Comparison of ENCODE assay signal across 7 cellular contexts in genomic region chr16:1054660-1055556, GRCh38. TPM values are rescaled to one million over a fixed set of nuclear protein-coding genes. Genes with fewer than 3 reads are reported as not detected.
A peak's percentile ranks its signal among the peaks of the same experiment; 100 is the strongest.
DNase-seq lines count a peak whose midpoint lies in the region; ATAC-seq and TF ChIP-seq lines count a peak whose summit lies in the region.

No MANE protein-coding gene starts in this region.

- H3K4me1 Mint-ChIP-seq in activated naive CD4-positive, alpha-beta T cell treated with anti-CD3 and anti-CD28 coated beads, Interleukin-2, amount 10 ng/mL, durations not matched to agents 7 days and 5 days = no peaks in the 10 kb centered on the region

- TF ChIP-seq CTCF in GM10266 (IDR thresholded peaks at IDR 0.05; ENCODE audit: control insufficient read depth, insufficient read depth, low read depth, missing control alignments) = peak; percentile 73

- H3K27me3 Mint-ChIP-seq in activated naive CD4-positive, alpha-beta T cell treated with anti-CD3 and anti-CD28 coated beads, Interleukin-2, amount 10 ng/mL, durations not matched to agents 7 days and 5 days = peaks cover 5% of the 10 kb centered on the region

- no peak overlapping the region for H3K4me3 Mint-ChIP-seq in activated naive CD4-positive, alpha-beta T cell treated with anti-CD3 and anti-CD28 coated beads, Interleukin-2, amount 10 ng/mL, durations not matched to agents 7 days and 5 days

- H3K27ac Mint-ChIP-seq in activated naive CD4-positive, alpha-beta T cell treated with anti-CD3 and anti-CD28 coated beads, Interleukin-2, amount 10 ng/mL, durations not matched to agents 7 days and 5 days = no peak overlapping the region

- CTCF ChIA-PET in activated naive CD4-positive, alpha-beta T cell treated with anti-CD3 and anti-CD28 coated beads, Interleukin-2, amount 10 ng/mL, durations not matched to agents 7 days and 5 days (lab: Charles Lee) = no interaction called here

- no peaks in the 10 kb centered on the region for H3K36me3 Mint-ChIP-seq in activated naive CD4-positive, alpha-beta T cell treated with anti-CD3 and anti-CD28 coated beads, Interleukin-2, amount 10 ng/mL, durations not matched to agents 7 days and 5 days

- ATAC-seq in Right ventricle myocardium superior (ENCODE audit: poor library complexity) = peak; percentile 88

- intact Hi-C loops in Right ventricle myocardium superior (cut with DNase I) = loop anchor here (2.0 to 5.0 kb wide), 2 partner anchors 242 to 343 kb away; no protein-coding TSS in a partner anchor

- DNase-seq in GM10266 (ENCODE audit: extremely low spot score) (peak; percentile 81), NAMALWA (ENCODE audit: low spot score) (peak; percentile 40), Right ventricle myocardium superior (peak; percentile 75), retina (peak; percentile 86), amniotic stem cell (lab: John Stamatoyannopoulos, UW) (no peak), NOMO-1 treated with DMSO at 0.1 percent for 48 hours (lab: John Stamatoyannopoulos, UW; ENCODE audit: unreplicated experiment) (no peak)
- peak; percentile 44 for DNase-seq in activated naive CD4-positive, alpha-beta T cell treated with anti-CD3 and anti-CD28 coated beads, Interleukin-2, amount 10 ng/mL, durations not matched to agents 7 days and 5 days

- H3K9me3 Mint-ChIP-seq in activated naive CD4-positive, alpha-beta T cell treated with anti-CD3 and anti-CD28 coated beads, Interleukin-2, amount 10 ng/mL, durations not matched to agents 7 days and 5 days = peaks cover 5% of the 10 kb centered on the region

RNA-seq across cellular contexts. Expression of gene SSTR5, which starts 17.6 kb away (rescaled TPM):
- total RNA-seq in Right ventricle myocardium superior = 20.8 TPM

RNA-seq across cellular contexts. Expression of gene C1QTNF8, which starts 41.1 kb away (rescaled TPM):
- total RNA-seq in Right ventricle myocardium superior = 0.13 TPM

Comparison
In these comparisons a context has a peak if more than half of its experiments do, and no peak if none do; other contexts are left out.
1. DNase-seq: peak in GM10266 (single experiment), NAMALWA (single experiment), activated naive CD4-positive, alpha-beta T cell treated with anti-CD3 and anti-CD28 coated beads, Interleukin-2, amount 10 ng/mL, durations not matched to agents 7 days and 5 days (single experiment), Right ventricle myocardium superior (single experiment) and retina (single experiment); none in amniotic stem cell (single experiment) and NOMO-1 treated with DMSO at 0.1 percent for 48 hours (single experiment).